ENCODE assay signal across 13 cellular contexts in genomic region chr21:38303300-38303699, GRCh38. TPM values are rescaled to one million over a fixed set of nuclear protein-coding genes. Genes with fewer than 3 reads are reported as not detected.
DNase-seq lines count a peak whose midpoint lies in the region; ATAC-seq and TF ChIP-seq lines count a peak whose summit lies in the region.
"Had no signal": no experiment of that assay in that cellular context is flagged by ENCODE, and none has a peak within 500 bp of the region (broad histone marks: within the 10 kb centered on the region; RNA-seq: fewer than 3 reads in every experiment).

No MANE protein-coding gene starts in this region.

- H3K4me3 ChIP-seq in foreskin fibroblast (ENCODE audit: low read depth in 1 of 2, low read length in 2 of 2) = no peak overlapping the region
- H3K4me3 ChIP-seq: GM12878, SK-N-MC, spleen had no signal

- peak; percentile 73; the same call in 2 of the 3 replicates for ATAC-seq in SK-N-SH treated with all-trans-retinoic acid at 6 μM for 48 hours
- ATAC-seq in sciatic nerve = peak; percentile 97
- no peak for ATAC-seq in HG02981 (IDR thresholded peaks at IDR 0.05; ENCODE audit: unreplicated experiment)
- ATAC-seq in HG03354 (IDR thresholded peaks at IDR 0.05; ENCODE audit: poor library complexity, severe bottlenecking, unreplicated experiment) = no peak
- ATAC-seq: GM12878 had no signal

- no peak for TF ChIP-seq CTCF in foreskin fibroblast (IDR thresholded peaks at IDR 0.05; ENCODE audit: low read depth, low read length)

- peak; percentile 91 for DNase-seq in ELR (ENCODE audit: low read depth)
- peak; percentile 97 to 98 for DNase-seq in foreskin fibroblast
- DNase-seq in sciatic nerve (ENCODE audit: low spot score) = no peak
- no peak for DNase-seq in NCI-H187 (lab: John Stamatoyannopoulos, UW)
- DNase-seq in superior temporal gyrus (ENCODE audit: extremely low spot score) = no peak
- DNase-seq: activated CD4-positive, alpha-beta T cell treated with anti-CD3 and anti-CD28 coated beads, Interleukin-2, amount 50 U/mL, for 48 hours; COR-L47; spleen had no signal

- intact Hi-C loops in sciatic nerve (cut with DNase I) = no loop called here

TF ChIP-seq in SK-N-SH treated with all-trans-retinoic acid at 6 μM for 48 hours, 23 proteins besides CTCF, POLR2A, EP300 and RAD21:
- TF ChIP-seq, protein P1, sequence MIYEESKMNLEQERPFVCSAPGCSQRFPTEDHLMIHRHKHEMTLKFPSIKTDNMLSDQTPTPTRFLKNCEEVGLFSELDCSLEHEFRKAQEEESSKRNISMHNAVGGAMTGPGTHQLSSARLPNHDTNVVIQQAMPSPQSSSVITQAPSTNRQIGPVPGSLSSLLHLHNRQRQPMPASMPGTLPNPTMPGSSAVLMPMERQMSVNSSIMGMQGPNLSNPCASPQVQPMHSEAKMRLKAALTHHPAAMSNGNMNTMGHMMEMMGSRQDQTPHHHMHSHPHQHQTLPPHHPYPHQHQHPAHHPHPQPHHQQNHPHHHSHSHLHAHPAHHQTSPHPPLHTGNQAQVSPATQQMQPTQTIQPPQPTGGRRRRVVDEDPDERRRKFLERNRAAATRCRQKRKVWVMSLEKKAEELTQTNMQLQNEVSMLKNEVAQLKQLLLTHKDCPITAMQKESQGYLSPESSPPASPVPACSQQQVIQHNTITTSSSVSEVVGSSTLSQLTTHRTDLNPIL (CRISPR knock-in tag; IDR thresholded peaks at IDR 0.05; ENCODE audit: low read depth) = no peak
- TF ChIP-seq ZFP30 (CRISPR knock-in tag; IDR thresholded peaks at IDR 0.05) = no peak
- TF ChIP-seq, protein P2, sequence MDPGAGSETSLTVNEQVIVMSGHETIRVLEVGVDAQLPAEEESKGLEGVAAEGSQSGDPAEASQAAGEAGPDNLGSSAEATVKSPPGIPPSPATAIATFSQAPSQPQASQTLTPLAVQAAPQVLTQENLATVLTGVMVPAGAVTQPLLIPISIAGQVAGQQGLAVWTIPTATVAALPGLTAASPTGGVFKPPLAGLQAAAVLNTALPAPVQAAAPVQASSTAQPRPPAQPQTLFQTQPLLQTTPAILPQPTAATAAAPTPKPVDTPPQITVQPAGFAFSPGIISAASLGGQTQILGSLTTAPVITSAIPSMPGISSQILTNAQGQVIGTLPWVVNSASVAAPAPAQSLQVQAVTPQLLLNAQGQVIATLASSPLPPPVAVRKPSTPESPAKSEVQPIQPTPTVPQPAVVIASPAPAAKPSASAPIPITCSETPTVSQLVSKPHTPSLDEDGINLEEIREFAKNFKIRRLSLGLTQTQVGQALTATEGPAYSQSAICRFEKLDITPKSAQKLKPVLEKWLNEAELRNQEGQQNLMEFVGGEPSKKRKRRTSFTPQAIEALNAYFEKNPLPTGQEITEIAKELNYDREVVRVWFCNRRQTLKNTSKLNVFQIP (CRISPR knock-in tag; IDR thresholded peaks at IDR 0.05; ENCODE audit: borderline replicate concordance, low read depth) = no peak

RNA-seq across cellular contexts. Expression of gene KCNJ15, which starts 46.5 kb away (rescaled TPM):
- total RNA-seq in sciatic nerve = 9.3 TPM

Comparison
In these comparisons a context has a peak if more than half of its experiments do, and no peak if none do; other contexts are left out.
1. DNase-seq: peak in ELR (single experiment) and foreskin fibroblast (2 of 2); none in sciatic nerve (single experiment), NCI-H187 (0 of 2) and superior temporal gyrus (single experiment).
2. ATAC-seq: peak in SK-N-SH treated with all-trans-retinoic acid at 6 μM for 48 hours (single experiment) and sciatic nerve (single experiment); none in HG02981 (single experiment) and HG03354 (single experiment).